8 cellular contexts compared by ENCODE assay signal in genomic region chr9:136665704-136666363, GRCh38. TPM values are rescaled to one million over a fixed set of nuclear protein-coding genes. Genes with fewer than 3 reads are reported as not detected.
DNase-seq lines count a peak whose midpoint lies in the region; ATAC-seq and TF ChIP-seq lines count a peak whose summit lies in the region.

No MANE protein-coding gene starts in this region.

- TF ChIP-seq CTCF in cardiac muscle cell (IDR thresholded peaks at IDR 0.05; ENCODE audit: low read depth, low read length) (no peak), WERI-Rb-1 (IDR thresholded peaks at IDR 0.05; ENCODE audit: low read depth, low read length) (no peak)

- peak overlapping the region; percentile 33 for H3K4me3 ChIP-seq in cardiac muscle cell
- peak overlapping the region; percentile 44 for H3K4me3 ChIP-seq in WERI-Rb-1 (ENCODE audit: low read depth, low read length)
- H3K4me3 ChIP-seq in iPS DF 6.9 (ENCODE audit: low read length), result peak overlapping the region; percentile 79
- H3K4me3 ChIP-seq in urinary bladder (ENCODE audit: low read depth, low read length), result peak overlapping the region; percentile 65

- H3K27ac ChIP-seq in cardiac muscle cell (peak overlapping the region; percentile 26), WERI-Rb-1 (no peak overlapping the region), iPS DF 6.9 (ENCODE audit: low read length) (no peak overlapping the region), urinary bladder (ENCODE audit: low read depth) (no peak overlapping the region)

- intact Hi-C loops in cardiac septum (cut with DNase I), result loop anchor here (2.0 kb wide), 1 partner anchor 21 kb away; no protein-coding TSS in a partner anchor

- no peak for ATAC-seq in HG02938 (IDR thresholded peaks at IDR 0.05; ENCODE audit: unreplicated experiment)
- no peak for ATAC-seq in HG03095 (IDR thresholded peaks at IDR 0.05; ENCODE audit: unreplicated experiment)

- peak in 1 of 2 donors; percentile 60 for DNase-seq in cardiac muscle cell (ENCODE audit: low read depth in 1 of 2, low spot score in 1 of 2)
- DNase-seq in cardiac septum (ENCODE audit: low spot score), result no peak
- DNase-seq in WERI-Rb-1, result no peak
- DNase-seq in iPS DF 6.9 (ENCODE audit: low read depth, low spot score), result no peak
- no peak for DNase-seq in T-helper 9 cell

- no CpG with 5 or more reads among the region's 108 CpGs for WGBS in iPS DF 6.9 (ENCODE audit: insufficient coverage, insufficient read length)
- WGBS in urinary bladder, result under 1% methylated on average over 105 of the region's 108 CpGs

- no peaks in the 10 kb centered on the region for H3K27me3 ChIP-seq in cardiac muscle cell
- H3K27me3 ChIP-seq in WERI-Rb-1 (ENCODE audit: insufficient read depth, low read depth, severe bottlenecking), result no peaks in the 10 kb centered on the region
- H3K27me3 ChIP-seq in iPS DF 6.9 (ENCODE audit: control insufficient read depth, insufficient read depth, low read length), result no peaks in the 10 kb centered on the region

- H3K9me3 ChIP-seq in cardiac muscle cell (ENCODE audit: low read depth) (no peaks in the 10 kb centered on the region), WERI-Rb-1 (ENCODE audit: severe bottlenecking) (no peaks in the 10 kb centered on the region), iPS DF 6.9 (ENCODE audit: control insufficient read depth, insufficient read depth, low read length) (no peaks in the 10 kb centered on the region)

- H3K36me3 ChIP-seq in cardiac muscle cell (no peaks in the 10 kb centered on the region), WERI-Rb-1 (no peaks in the 10 kb centered on the region), iPS DF 6.9 (ENCODE audit: control insufficient read depth, insufficient read depth, low read length) (no peaks in the 10 kb centered on the region), urinary bladder (ENCODE audit: insufficient read depth) (no peaks in the 10 kb centered on the region)

- H3K4me1 ChIP-seq in cardiac muscle cell (ENCODE audit: low read depth), result peaks cover 12% of the 10 kb centered on the region
- H3K4me1 ChIP-seq in iPS DF 6.9 (ENCODE audit: control insufficient read depth, insufficient read depth, low read length), result peaks cover 2% of the 10 kb centered on the region; the same call in 1 of the 2 replicates
- no peaks in the 10 kb centered on the region for H3K4me1 ChIP-seq in urinary bladder (ENCODE audit: insufficient read depth)

RNA-seq across cellular contexts. Expression of gene EGFL7, which starts 3.1 kb away (rescaled TPM):
- 64.1 and 82.9 TPM in 2 replicates for total RNA-seq in cardiac muscle cell
- 50.9 and 90.0 TPM in 2 replicates for polyA plus RNA-seq in cardiac muscle cell
- total RNA-seq in cardiac septum, result 85.3 TPM
- total RNA-seq in urinary bladder, result 43.6 TPM
- 138 TPM for polyA plus RNA-seq in urinary bladder

RNA-seq across cellular contexts. Expression of gene AGPAT2, which starts 21.4 kb away (rescaled TPM):
- total RNA-seq in cardiac muscle cell (59.0 and 72.5 TPM in 2 replicates), cardiac septum (48.4 TPM), urinary bladder (9.8 TPM)
- polyA plus RNA-seq in cardiac muscle cell (103 and 104 TPM in 2 replicates), urinary bladder (78.9 TPM)

RNA-seq across cellular contexts. Expression of gene DIPK1B, which starts 46.5 kb away (rescaled TPM):
- total RNA-seq in cardiac muscle cell (163 and 188 TPM in 2 replicates), cardiac septum (28.3 TPM), urinary bladder (10.8 TPM)
- polyA plus RNA-seq in cardiac muscle cell (162 and 190 TPM in 2 replicates), urinary bladder (18.9 TPM)
